8 cellular contexts compared by ENCODE assay signal in genomic region chr11:72722050-72722748, GRCh38. TPM values are rescaled to one million over a fixed set of nuclear protein-coding genes. Genes with fewer than 3 reads are reported as not detected.
DNase-seq lines count a peak whose midpoint lies in the region; ATAC-seq and TF ChIP-seq lines count a peak whose summit lies in the region.

No MANE protein-coding gene starts in this region.

- no peaks in the 10 kb centered on the region for H3F3A ChIP-seq in GM23338 (replicated peaks; ENCODE audit: low read depth)

- H3K4me3 ChIP-seq in GM23338 (no peak overlapping the region), fibroblast of villous mesenchyme (ENCODE audit: low read depth, low read length) (peak overlapping the region; percentile 61), subcutaneous abdominal adipose tissue (ENCODE audit: low read depth in 1 of 5, low read length in 5 of 5) (peak overlapping the region; percentile 74 to 96 (median 81))

- H3K79me2 ChIP-seq in GM23338 (replicated peaks; ENCODE audit: insufficient read depth), result peaks cover 51% of the 10 kb centered on the region

- H3K36me3 Mint-ChIP-seq in GM23338 (ENCODE audit: low read depth), result peaks cover 8% of the 10 kb centered on the region; the same call in 2 of the 3 replicates

- DNase-seq in EL (peak; percentile 93), GM23338 (ENCODE audit: low spot score) (peak; percentile 62), Kasumi-1 (lab: John Stamatoyannopoulos, UW) (peak; percentile 98 to 99), SHP77 (lab: John Stamatoyannopoulos, UW) (peak; percentile 85 to 86), fibroblast of villous mesenchyme (ENCODE audit: low read depth) (peak; percentile 93), non-pigmented ciliary epithelial cell (ENCODE audit: low read depth) (peak; percentile 76)
- peak; percentile 92 for DNase-seq in activated effector memory CD4-positive, alpha-beta T cell treated with anti-CD3 and anti-CD28 coated beads, Interleukin-2, amount 50 U/mL, for 16 hours

- TF ChIP-seq CTCF in GM23338 (conservative IDR thresholded peaks at IDR 0.05; ENCODE audit: low read depth in 2 of 2) (no peak), fibroblast of villous mesenchyme (IDR thresholded peaks at IDR 0.05; ENCODE audit: insufficient read depth, low read depth, low read length) (no peak)

- no peaks in the 10 kb centered on the region for H3K9me3 ChIP-seq in subcutaneous abdominal adipose tissue (ENCODE audit: control insufficient read depth in 5 of 5, low read length in 5 of 5)

- H3K27ac Mint-ChIP-seq in GM23338, result peak overlapping the region; percentile 82

- no peaks in the 10 kb centered on the region; the same call in 2 of the 3 replicates for H3K9me3 Mint-ChIP-seq in GM23338

- H3K27ac ChIP-seq in GM23338 (ENCODE audit: low read depth) (peak overlapping the region; percentile 50), subcutaneous abdominal adipose tissue (ENCODE audit: low read depth, low read length) (peak overlapping the region; percentile 98)

- H4K20me1 ChIP-seq in GM23338 (replicated peaks; ENCODE audit: insufficient read depth), result peaks cover 12% of the 10 kb centered on the region

- H3K27me3 Mint-ChIP-seq in GM23338 (ENCODE audit: insufficient read depth, low read depth, poor library complexity), result peaks cover 9% of the 10 kb centered on the region

- H3K36me3 ChIP-seq in GM23338 (ENCODE audit: insufficient read depth), result no peaks in the 10 kb centered on the region
- peaks cover 0 to 31% (median 11%) of the 10 kb centered on the region in 5 donors for H3K36me3 ChIP-seq in subcutaneous abdominal adipose tissue (ENCODE audit: control insufficient read depth in 5 of 5, insufficient read depth in 5 of 5, low read length in 5 of 5)

- no peak overlapping the region for H2AFZ ChIP-seq in GM23338

- H3K4me2 ChIP-seq in GM23338, result no peak overlapping the region

- H3K9ac ChIP-seq in subcutaneous abdominal adipose tissue (ENCODE audit: low read length in 5 of 5), result peak overlapping the region; percentile 84 to 94 (median 90)

- H3K9me2 ChIP-seq in GM23338 (ENCODE audit: insufficient read depth), result no peaks in the 10 kb centered on the region

- H3K4me1 ChIP-seq in GM23338 (ENCODE audit: insufficient read depth) (no peaks in the 10 kb centered on the region; the same call in 1 of the 2 replicates), subcutaneous abdominal adipose tissue (ENCODE audit: control insufficient read depth in 5 of 5, insufficient read depth in 5 of 5, low read length in 5 of 5) (peaks cover 21 to 72% (median 59%) of the 10 kb centered on the region in 5 donors)

- H3K27me3 ChIP-seq in GM23338 (ENCODE audit: insufficient read depth), result no peaks in the 10 kb centered on the region
- H3K27me3 ChIP-seq in subcutaneous abdominal adipose tissue (ENCODE audit: control insufficient read depth in 5 of 5, insufficient read depth in 4 of 5, low read length in 5 of 5), result no peaks in the 10 kb centered on the region

- H3K4me3 Mint-ChIP-seq in GM23338, result no peak overlapping the region; the same call in 2 of the 3 replicates

- peaks cover 22% of the 10 kb centered on the region for H3K4me1 Mint-ChIP-seq in GM23338

- peak; percentile 88 for ATAC-seq in GM23338

TF ChIP-seq in GM23338, 12 proteins besides CTCF, POLR2A, EP300 and RAD21:
- TF ChIP-seq CREB1 (CRISPR knock-in tag; IDR thresholded peaks at IDR 0.05; ENCODE audit: low read depth) (peak; percentile 90), EZH2phosphoT487 (IDR thresholded peaks at IDR 0.05; ENCODE audit: unreplicated experiment) (no peak)

RNA-seq across cellular contexts. Expression of gene ARAP1, which starts 30.0 kb away (rescaled TPM):
- 110 and 116 TPM in 2 replicates for total RNA-seq in GM23338 (2014; rRNA removed; shearing (Covaris generic))
- polyA plus RNA-seq in GM23338 (2016; fragmentation: Nextera tagmentation; extraction: Ambion mirVana), result 21.4 and 24.5 TPM in 2 replicates
- total RNA-seq in fibroblast of villous mesenchyme, result 73.0 and 77.0 TPM in 2 replicates

RNA-seq across cellular contexts. Expression of gene PDE2A, which starts 48.0 kb away (rescaled TPM):
- 8.2 and 16.2 TPM in 2 replicates for total RNA-seq in GM23338 (2014; rRNA removed; shearing (Covaris generic))
- 4.1 and 4.3 TPM in 2 replicates for polyA plus RNA-seq in GM23338 (2016; fragmentation: Nextera tagmentation; extraction: Ambion mirVana)
- total RNA-seq in fibroblast of villous mesenchyme, result under 0.01 TPM in 2 replicates
